30 cellular contexts compared by ENCODE assay signal in genomic region chr13:52374389-52374788, GRCh38.
"Had no signal": no experiment of that assay in that cellular context is flagged by ENCODE, and none has a peak within 500 bp of the region (broad histone marks: within the 10 kb centered on the region; RNA-seq: fewer than 3 reads in every experiment).

No MANE protein-coding gene starts in this region.

- H3K36me3 ChIP-seq: brain microvascular endothelial cell, Peyer's patch, SJSA1 had no signal

- H3K4me3 ChIP-seq: Peyer's patch, SJSA1 had no signal

- DNase-seq: activated CD4-positive, alpha-beta T cell treated with anti-CD3 and anti-CD28 coated beads for 36 hours; activated CD4-positive, alpha-beta T cell treated with anti-CD3 and anti-CD28 coated beads, Interleukin-2, amount 10 ng/mL, durations not matched to agents 7 days and 5 days; activated CD4-positive, alpha-beta T cell treated with anti-CD3 and anti-CD28 coated beads, Interleukin-2, amount 50 U/mL, for 48 hours; activated CD8-positive, alpha-beta memory T cell treated with anti-CD3 and anti-CD28 coated beads, Interleukin-2, amount 50 U/mL, for 4 hours; activated CD8-positive, alpha-beta T cell treated with anti-CD3 and anti-CD28 coated beads, Interleukin-2, amount 10 ng/mL, durations not matched to agents 7 days and 5 days; activated effector memory CD4-positive, alpha-beta T cell treated with Interleukin-2 at 50 U/mL for 16 hours; activated naive CD4-positive, alpha-beta T cell treated with anti-CD3 and anti-CD28 coated beads, Interleukin-2, amount 10 ng/mL, durations not matched to agents 7 days and 5 days; activated naive CD8-positive, alpha-beta T cell treated with anti-CD3 and anti-CD28 coated beads, Interleukin-2, amount 50 U/mL, for 24 hours; activated T-cell treated with anti-CD3 and anti-CD28 coated beads, Interleukin-2, amount 50 U/mL, for 48 hours; anterior cingulate cortex; brain microvascular endothelial cell; central memory CD4-positive, alpha-beta T cell; Kasumi-1; KG1; MM.1S; MV-4-11; NCI-H1092; NCI-H1436 treated with DMSO at 0.1 percent for 48 hours; NCI-H1694 treated with DMSO at 0.1 percent for 48 hours; NCI-H2029; NCI-H345; NCI-H524 treated with DMSO at 0.1 percent for 48 hours; Peyer's patch; RPMI8226; SHP77 treated with DMSO at 0.1 percent for 48 hours; SK-N-SH had no signal

- H3K27ac ChIP-seq: brain microvascular endothelial cell, Peyer's patch, SJSA1 had no signal

- H3K9me3 ChIP-seq: Peyer's patch, SJSA1, SK-N-SH had no signal

- H3K9ac ChIP-seq: SK-N-SH had no signal

- H3K4me2 ChIP-seq: SK-N-SH had no signal

- H3K4me1 ChIP-seq: Peyer's patch, SJSA1 had no signal

- H3K27me3 ChIP-seq: brain microvascular endothelial cell, Peyer's patch, SJSA1 had no signal

- FAIRE-seq: TTC549 had no signal

- ATAC-seq: activated CD4-positive, alpha-beta T cell treated with anti-CD3 and anti-CD28 coated beads for 36 hours; activated CD4-positive, CD25-positive, alpha-beta regulatory T cell treated with anti-CD3 and anti-CD28 coated beads, Interleukin-2, amount 50 U/mL, for 24 hours; activated CD8-positive, alpha-beta T cell treated with anti-CD3 and anti-CD28 coated beads, Interleukin-2, amount 10 ng/mL, durations not matched to agents 7 days and 5 days; activated naive CD8-positive, alpha-beta T cell treated with anti-CD3 and anti-CD28 coated beads, Interleukin-2, amount 50 U/mL, for 24 hours; WTC11 had no signal
